In genomic region chr4:106698621-106699195, GRCh38 we compare ENCODE assay signal across 9 cellular contexts.
"Had no signal": no experiment of that assay in that cellular context is flagged by ENCODE, and none has a peak within 500 bp of the region (broad histone marks: within the 10 kb centered on the region; RNA-seq: fewer than 3 reads in every experiment).

No MANE protein-coding gene starts in this region.

- H3K36me3 ChIP-seq: HAP-1 had no signal

- H3K4me1 ChIP-seq: HAP-1 had no signal

- H2AFZ ChIP-seq: GM23248 had no signal

- H3K9me3 ChIP-seq: HAP-1 had no signal

- H3K9ac ChIP-seq: GM23248 had no signal

- ATAC-seq: HCT116, HepG2 had no signal

- DNase-seq: GM23248, GOT3, H7, HFFc6, KBM-7 had no signal

- H3K27ac ChIP-seq: GM23248, HL-60 had no signal

- H3K4me3 ChIP-seq: GM23248, HAP-1 had no signal
